Comparison of ENCODE assay signal across 1 cellular context in the genomic region with DNA sequence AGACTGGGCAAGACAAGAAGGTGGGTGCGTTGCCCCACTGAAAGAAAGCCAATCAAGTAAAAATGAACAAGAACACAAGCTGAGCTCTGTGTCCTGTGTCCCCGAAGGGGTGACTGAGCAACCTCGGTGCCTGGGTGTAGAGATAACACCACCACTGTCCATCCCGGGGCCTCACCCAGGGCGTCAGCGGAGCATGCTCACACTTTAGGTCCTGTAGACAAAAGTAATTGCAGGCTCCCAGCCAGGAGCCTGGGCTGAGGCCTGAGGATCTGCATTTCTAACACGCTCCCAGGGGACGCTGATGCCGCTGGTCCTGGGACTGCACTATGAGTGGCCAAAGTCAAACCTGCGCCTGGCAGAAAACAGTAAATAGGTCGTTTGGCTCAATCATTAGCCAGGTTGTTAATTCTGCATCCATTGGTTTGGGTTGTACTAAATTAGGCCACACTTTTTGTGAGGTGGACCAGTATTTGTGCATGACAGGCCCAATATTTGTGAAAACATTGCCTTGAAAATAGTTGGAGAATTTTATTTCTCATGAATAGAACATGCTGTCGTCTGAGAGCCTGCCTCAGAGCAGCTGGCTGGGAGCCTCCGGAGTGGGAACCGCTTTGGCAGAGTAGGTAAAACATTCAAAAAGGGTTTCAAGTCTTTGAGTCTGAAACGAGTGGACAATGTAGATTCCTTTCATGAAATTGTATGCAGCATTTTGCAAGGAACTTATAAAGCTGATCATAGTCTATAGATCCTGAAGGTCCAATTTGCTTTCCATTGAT.
TF ChIP-seq lines count a peak whose summit lies in the region.

No MANE protein-coding gene starts in this region.

TF ChIP-seq in K562, 482 proteins besides CTCF, POLR2A, EP300 and RAD21 (continued from another document):
- TF ChIP-seq E4F1 (CRISPR knock-in tag; IDR thresholded peaks at IDR 0.05; ENCODE audit: borderline replicate concordance): no peak
- peak; percentile 87 for TF ChIP-seq GATA2 (CRISPR knock-in tag; IDR thresholded peaks at IDR 0.05)
- TF ChIP-seq GABPB2 (CRISPR knock-in tag; conservative IDR thresholded peaks at IDR 0.05): no peak
- no peak for TF ChIP-seq SAFB2 (IDR thresholded peaks at IDR 0.05; ENCODE audit: borderline replicate concordance, low read depth, low read length, severe bottlenecking)
- no peak for TF ChIP-seq MBD1 (CRISPR knock-in tag; IDR thresholded peaks at IDR 0.05)
- peak in 1 of 3 experiments; percentile 8 for TF ChIP-seq YY1 (IDR thresholded peaks at IDR 0.05; ENCODE audit: borderline replicate concordance in 1 of 3, control insufficient read depth in 1 of 3, extremely low read depth in 1 of 3, insufficient read depth in 3 of 3, insufficient read length in 1 of 3, insufficient replicate concordance in 2 of 3, low read depth in 1 of 3, low read length in 2 of 3)
- peak; percentile 91 for TF ChIP-seq CBFA2T3 (IDR thresholded peaks at IDR 0.05)
- TF ChIP-seq HNRNPLL (IDR thresholded peaks at IDR 0.05; ENCODE audit: low read depth, low read length, poor library complexity, severe bottlenecking): peak; percentile 21
- TF ChIP-seq FOS (IDR thresholded peaks at IDR 0.05; ENCODE audit: extremely low read depth, insufficient read length): no peak
- 0 out of 2 replicates have a peak, but pooled peaks have one; percentile 23 for TF ChIP-seq MEF2D (tag; conservative IDR thresholded peaks at IDR 0.05; ENCODE audit: low read depth)
- TF ChIP-seq CBFA2T2 (conservative IDR thresholded peaks at IDR 0.05): peak; percentile 80
- TF ChIP-seq NCOA2 (IDR thresholded peaks at IDR 0.05; ENCODE audit: partially characterized antibody in 2 of 2): no peak
- no peak for TF ChIP-seq ATF1 (CRISPR knock-in tag; IDR thresholded peaks at IDR 0.05)
- TF ChIP-seq ATF1 (tag; IDR thresholded peaks at IDR 0.05): no peak; the same call in 1 of the 2 replicates
- TF ChIP-seq MAFK (IDR thresholded peaks at IDR 0.05; ENCODE audit: low read length): peak; percentile 49; the same call in 1 of the 2 replicates
- peak in 1 of 2 experiments; percentile 41; a peak in 1 of 4 replicates for TF ChIP-seq MAZ (CRISPR knock-in tag; conservative IDR thresholded peaks at IDR 0.05 in 1 of 2, IDR thresholded peaks at IDR 0.05 in 1 of 2)
- TF ChIP-seq DPF2 (IDR thresholded peaks at IDR 0.05): peak; percentile 94
- TF ChIP-seq, protein P1, sequence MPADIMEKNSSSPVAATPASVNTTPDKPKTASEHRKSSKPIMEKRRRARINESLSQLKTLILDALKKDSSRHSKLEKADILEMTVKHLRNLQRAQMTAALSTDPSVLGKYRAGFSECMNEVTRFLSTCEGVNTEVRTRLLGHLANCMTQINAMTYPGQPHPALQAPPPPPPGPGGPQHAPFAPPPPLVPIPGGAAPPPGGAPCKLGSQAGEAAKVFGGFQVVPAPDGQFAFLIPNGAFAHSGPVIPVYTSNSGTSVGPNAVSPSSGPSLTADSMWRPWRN (IDR thresholded peaks at IDR 0.05; ENCODE audit: low read depth): 0 out of 2 replicates have a peak, but pooled peaks have one; percentile 56
- TF ChIP-seq PHF21A (IDR thresholded peaks at IDR 0.05; ENCODE audit: borderline replicate concordance, low read depth): peak; percentile 74; the same call in 1 of the 2 replicates
- no peak for TF ChIP-seq NFATC3 (IDR thresholded peaks at IDR 0.05)
- peak; percentile 46; the same call in 1 of the 2 replicates for TF ChIP-seq ZNF197 (CRISPR knock-in tag; IDR thresholded peaks at IDR 0.05; ENCODE audit: low read depth)
- TF ChIP-seq JUN (IDR thresholded peaks at IDR 0.05; ENCODE audit: borderline replicate concordance, low read depth, low read length): peak; percentile 26; the same call in 1 of the 2 replicates
- no peak for TF ChIP-seq JUN (CRISPR knock-in tag; IDR thresholded peaks at IDR 0.05; ENCODE audit: borderline replicate concordance)
- no peak for TF ChIP-seq ZNF395 (CRISPR knock-in tag; IDR thresholded peaks at IDR 0.05)
- TF ChIP-seq TBL1XR1 (IDR thresholded peaks at IDR 0.05; ENCODE audit: low read length in 2 of 2): peak in 1 of 2 experiments; percentile 76; a peak in 2 of 4 replicates
- TF ChIP-seq NR4A1 (CRISPR knock-in tag; IDR thresholded peaks at IDR 0.05): no peak
- 0 out of 2 replicates have a peak, but pooled peaks have one; percentile 16 for TF ChIP-seq NR4A1 (tag; IDR thresholded peaks at IDR 0.05)
- peak; percentile 59; the same call in 1 of the 2 replicates for TF ChIP-seq GATAD2A (IDR thresholded peaks at IDR 0.05)
- TF ChIP-seq POLR2AphosphoS5 (IDR thresholded peaks at IDR 0.05; ENCODE audit: control insufficient read depth, insufficient read depth, low read depth, low read length): peak; percentile 70; the same call in 1 of the 2 replicates
- TF ChIP-seq NR2C2 (CRISPR knock-in tag; IDR thresholded peaks at IDR 0.05): no peak
- 0 out of 2 replicates have a peak, but pooled peaks have one; percentile 34 for TF ChIP-seq NR2C2 (tag; IDR thresholded peaks at IDR 0.05)
- TF ChIP-seq L3MBTL2 (IDR thresholded peaks at IDR 0.05): peak; percentile 83
- 0 out of 2 replicates have a peak, but pooled peaks have one; percentile 31 for TF ChIP-seq MAFG (tag; conservative IDR thresholded peaks at IDR 0.05)
- TF ChIP-seq ZNF77 (CRISPR knock-in tag; IDR thresholded peaks at IDR 0.05): no peak
TF ChIP-seq in K562: peak in this region for 102.
